ENCODE assay signal across 18 cellular contexts in the genomic region with DNA sequence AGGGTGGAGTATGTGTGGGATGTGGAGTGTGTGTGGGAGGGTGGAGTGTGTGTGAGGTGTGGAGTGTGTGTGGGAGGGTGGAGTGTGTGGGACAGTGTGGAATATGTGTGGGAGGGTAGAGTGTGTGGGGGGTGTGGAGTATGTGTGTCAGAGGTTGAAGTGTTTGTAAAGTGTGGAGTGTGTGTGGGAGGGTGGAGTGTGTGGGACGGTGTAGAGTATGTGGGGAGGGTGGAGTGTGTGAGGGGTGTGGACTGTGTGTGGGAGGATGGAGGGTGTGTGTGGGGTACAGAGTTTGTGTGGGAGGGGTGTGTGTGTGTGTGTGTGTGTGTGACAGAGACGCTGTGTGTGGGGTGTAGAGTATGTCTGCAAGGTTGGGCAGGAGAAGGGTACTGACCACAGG.
A peak's percentile ranks its signal among the peaks of the same experiment; 100 is the strongest.
DNase-seq lines count a peak whose midpoint lies in the region; ATAC-seq and TF ChIP-seq lines count a peak whose summit lies in the region.
"Had no signal": no experiment of that assay in that cellular context is flagged by ENCODE, and none has a peak within 500 bp of the region (broad histone marks: within the 10 kb centered on the region; RNA-seq: fewer than 3 reads in every experiment).

No MANE protein-coding gene starts in this region.

- peaks cover 0 to 8% of the 10 kb centered on the region in 2 donors for H3K4me1 Mint-ChIP-seq in effector memory CD8-positive, alpha-beta T cell (ENCODE audit: low read depth in 2 of 2)
- peaks cover 17% of the 10 kb centered on the region for H3K4me1 Mint-ChIP-seq in stimulated activated effector memory CD8-positive, alpha-beta T cell treated with anti-CD3 and anti-CD28 coated beads, Interleukin-12 subunit alpha, Interleukin-12 subunit beta, amount 100 ng/mL, for 72 hours

- no peak overlapping the region for H3K9ac ChIP-seq in IMR-90 (ENCODE audit: low read depth, low read length)
- H3K9ac ChIP-seq: GM23248 had no signal

- peaks cover 4 to 11% of the 10 kb centered on the region in 2 donors for H3K9me3 Mint-ChIP-seq in effector memory CD8-positive, alpha-beta T cell
- peaks cover 16% of the 10 kb centered on the region for H3K9me3 Mint-ChIP-seq in stimulated activated effector memory CD8-positive, alpha-beta T cell treated with anti-CD3 and anti-CD28 coated beads, Interleukin-12 subunit alpha, Interleukin-12 subunit beta, amount 100 ng/mL, for 72 hours
- H3K9me3 Mint-ChIP-seq: CD4-positive, alpha-beta memory T cell had no signal

- H2BK15ac ChIP-seq in IMR-90 (ENCODE audit: low read depth, low read length) = no peak overlapping the region

- intact Hi-C loops in IMR-90 (cut with micrococcal nuclease) = no loop called here
- intact Hi-C loops in lower lobe of right lung (cut with DNase I) = no loop called here

- ATAC-seq in IMR-90 (ENCODE audit: low read depth) = no peak
- peak; percentile 17 for ATAC-seq in effector memory CD8-positive, alpha-beta T cell (replicated peaks)
- ATAC-seq in lower lobe of right lung = peak; percentile 28 to 52
- ATAC-seq in stimulated activated effector memory CD8-positive, alpha-beta T cell treated with anti-CD3 and anti-CD28 coated beads, Interleukin-12 subunit alpha, Interleukin-12 subunit beta, amount 100 ng/mL, for 72 hours = peak; percentile 17
- ATAC-seq: HepG2 had no signal

- no peak for TF ChIP-seq POLR2A in IMR-90 (IDR thresholded peaks at IDR 0.05; ENCODE audit: low read depth, low read length)

- no peak overlapping the region for H4K91ac ChIP-seq in IMR-90 (ENCODE audit: insufficient read depth, low read depth, low read length)

- H3K27me3 ChIP-seq in IMR-90 (ENCODE audit: control insufficient read depth, insufficient read depth, low read length) = peaks cover 7% of the 10 kb centered on the region; the same call in 1 of the 2 replicates
- peaks cover 7% of the 10 kb centered on the region for H3K27me3 ChIP-seq in lower lobe of right lung (ENCODE audit: low read depth)
- H3K27me3 ChIP-seq in right atrium auricular region = no peaks in the 10 kb centered on the region
- H3K27me3 ChIP-seq: BE2C had no signal

- H2BK120ac ChIP-seq in IMR-90 (ENCODE audit: low read depth, low read length) = no peak overlapping the region

- no peak for TF ChIP-seq CTCF in IMR-90 (conservative IDR thresholded peaks at IDR 0.05; ENCODE audit: low read depth, low read length)
- no peak for TF ChIP-seq CTCF in lower lobe of right lung (IDR thresholded peaks at IDR 0.05)
- TF ChIP-seq CTCF in right atrium auricular region (IDR thresholded peaks at IDR 0.05) = no peak

- no peaks in the 10 kb centered on the region for H4K20me1 ChIP-seq in IMR-90 (ENCODE audit: insufficient read depth, low read length)

- no peaks in the 10 kb centered on the region for H3K36me3 ChIP-seq in IMR-90 (ENCODE audit: control insufficient read depth, insufficient read depth, low read length)
- H3K36me3 ChIP-seq in lower lobe of right lung = no peaks in the 10 kb centered on the region
- H3K36me3 ChIP-seq in right atrium auricular region = no peaks in the 10 kb centered on the region
- H3K36me3 ChIP-seq: BE2C had no signal

- no peak overlapping the region for H2AFZ ChIP-seq in IMR-90 (replicated peaks; ENCODE audit: low read length, poor library complexity)
- H2AFZ ChIP-seq: GM23248 had no signal

- no peak overlapping the region for H4K8ac ChIP-seq in IMR-90 (ENCODE audit: low read depth in 2 of 2, low read length in 2 of 2)

- no peak for TF ChIP-seq RAD21 in IMR-90 (IDR thresholded peaks at IDR 0.05; ENCODE audit: low read length)

- DNase-seq in IMR-90 = no peak
- DNase-seq in effector memory CD8-positive, alpha-beta T cell = no peak
- no peak for DNase-seq in lower lobe of right lung
- no peak for DNase-seq in stimulated activated effector memory CD8-positive, alpha-beta T cell treated with anti-CD3 and anti-CD28 coated beads, Interleukin-12 subunit alpha, Interleukin-12 subunit beta, amount 100 ng/mL, for 72 hours (ENCODE audit: low spot score in 2 of 2)
- no peak for DNase-seq in germinal center (ENCODE audit: low spot score)
- no peak for DNase-seq in COLO668 (lab: John Stamatoyannopoulos, UW; ENCODE audit: unreplicated experiment)
- no peak for DNase-seq in right atrium auricular region (ENCODE audit: low spot score)
- no peak for DNase-seq in activated CD4-positive, CD25-positive, alpha-beta regulatory T cell treated with anti-CD3 and anti-CD28 coated beads, Interleukin-2, amount 50 U/mL, for 72 hours
- DNase-seq: BE2C; CD4-positive, alpha-beta memory T cell; COR-L47; DND-41; GDM1; GM23248; H7 had no signal

- no peak overlapping the region for H3K4me3 Mint-ChIP-seq in effector memory CD8-positive, alpha-beta T cell
- no peak overlapping the region for H3K4me3 Mint-ChIP-seq in stimulated activated effector memory CD8-positive, alpha-beta T cell treated with anti-CD3 and anti-CD28 coated beads, Interleukin-12 subunit alpha, Interleukin-12 subunit beta, amount 100 ng/mL, for 72 hours
- H3K4me3 Mint-ChIP-seq: CD4-positive, alpha-beta memory T cell had no signal

- H3K4me3 ChIP-seq in IMR-90 (ENCODE audit: insufficient read depth, low read depth, low read length) = no peak overlapping the region
- no peak overlapping the region for H3K4me3 ChIP-seq in lower lobe of right lung
- H3K4me3 ChIP-seq in right atrium auricular region = no peak overlapping the region
- H3K4me3 ChIP-seq: A549, GM23248 had no signal

- H3K27ac Mint-ChIP-seq in effector memory CD8-positive, alpha-beta T cell = peak overlapping the region; percentile 9 to 89
- peak overlapping the region; percentile 54 for H3K27ac Mint-ChIP-seq in stimulated activated effector memory CD8-positive, alpha-beta T cell treated with anti-CD3 and anti-CD28 coated beads, Interleukin-12 subunit alpha, Interleukin-12 subunit beta, amount 100 ng/mL, for 72 hours
- H3K27ac Mint-ChIP-seq: CD4-positive, alpha-beta memory T cell had no signal

- no TSS peak for BruUV-seq in IMR-90 (replicated peaks; lab: Mats Ljungman, UMichigan)

- H3K9me3 ChIP-seq in IMR-90 (ENCODE audit: control insufficient read depth, insufficient read depth, low read length) (no peaks in the 10 kb centered on the region), lower lobe of right lung (no peaks in the 10 kb centered on the region), right atrium auricular region (no peaks in the 10 kb centered on the region)
- H3K9me3 ChIP-seq: A549, BE2C had no signal

- H2AK5ac ChIP-seq in IMR-90 (ENCODE audit: low read depth, low read length) = no peak overlapping the region

- no peak overlapping the region for H3K56ac ChIP-seq in IMR-90 (ENCODE audit: extremely low read depth, insufficient read depth, low read length)

- H3K27ac ChIP-seq in IMR-90 (ENCODE audit: insufficient read depth, low read length) = no peak overlapping the region
- no peak overlapping the region for H3K27ac ChIP-seq in lower lobe of right lung
- H3K27ac ChIP-seq in right atrium auricular region = no peak overlapping the region
- H3K27ac ChIP-seq: A549, C4-2B, GM23248 had no signal

- no peaks in the 10 kb centered on the region for H3K9me1 ChIP-seq in IMR-90 (ENCODE audit: insufficient read depth, low read length)

- dilution Hi-C loops in IMR-90 (cut with HindIII; ENCODE audit: low sequenced_read_pairs, unreplicated experiment) = no loop called here

- POLR2A ChIA-PET in IMR-90 (lab: Charles Lee; ENCODE audit: unreplicated experiment) = no interaction called here

- no peak overlapping the region for H3K18ac ChIP-seq in IMR-90 (ENCODE audit: low read depth, low read length)

- 100% methylated on average over 1 of the region's 2 CpGs; no CpG with 5 or more reads in 1 of the 2 experiments for WGBS in IMR-90 (ENCODE audit: extremely low coverage in 2 of 2, insufficient read length in 1 of 2), 2 experiments

- in situ Hi-C loops in IMR-90 (cut with MboI; ENCODE audit: low sequenced_read_pairs) = no loop called here

- peak overlapping the region; percentile 56 for H2BK5ac ChIP-seq in IMR-90 (ENCODE audit: low read depth, low read length, poor library complexity, severe bottlenecking)

- no peak overlapping the region for H4K5ac ChIP-seq in IMR-90 (ENCODE audit: low read depth, low read length)

- H2BK20ac ChIP-seq in IMR-90 (ENCODE audit: low read depth, low read length) = no peak overlapping the region

- H3K36me3 Mint-ChIP-seq in effector memory CD8-positive, alpha-beta T cell (ENCODE audit: insufficient read depth) = no peaks in the 10 kb centered on the region
- H3K36me3 Mint-ChIP-seq in stimulated activated effector memory CD8-positive, alpha-beta T cell treated with anti-CD3 and anti-CD28 coated beads, Interleukin-12 subunit alpha, Interleukin-12 subunit beta, amount 100 ng/mL, for 72 hours = no peaks in the 10 kb centered on the region
- H3K36me3 Mint-ChIP-seq: CD4-positive, alpha-beta memory T cell had no signal

- peaks cover 0 to 19% of the 10 kb centered on the region in 2 donors for H3K27me3 Mint-ChIP-seq in effector memory CD8-positive, alpha-beta T cell

- H3K4me1 ChIP-seq in IMR-90 (ENCODE audit: control insufficient read depth, insufficient read depth, low read length) (no peaks in the 10 kb centered on the region), lower lobe of right lung (no peaks in the 10 kb centered on the region), right atrium auricular region (no peaks in the 10 kb centered on the region)

- H3K14ac ChIP-seq in IMR-90 (replicated peaks; ENCODE audit: low read depth, low read length) = no peak overlapping the region

- no peak overlapping the region for H3K4me2 ChIP-seq in IMR-90 (ENCODE audit: low read depth, low read length)
- H3K4me2 ChIP-seq: A549 had no signal

- no peaks in the 10 kb centered on the region for H3K79me1 ChIP-seq in IMR-90 (ENCODE audit: low read depth in 1 of 2, low read length in 2 of 2)

- no peak overlapping the region for H2AK9ac ChIP-seq in IMR-90 (replicated peaks; ENCODE audit: low read depth, low read length, poor library complexity)

- H3K23ac ChIP-seq in IMR-90 (ENCODE audit: low read depth, low read length) = no peak overlapping the region

- CTCF ChIA-PET in IMR-90 (lab: Yijun Ruan, JAX) = no interaction called here

- no peak overlapping the region for H3K4ac ChIP-seq in IMR-90 (ENCODE audit: low read depth, low read length)

TF ChIP-seq in IMR-90, 13 proteins besides CTCF, POLR2A, EP300 and RAD21:
- no peak for TF ChIP-seq NFE2L2 (IDR thresholded peaks at IDR 0.05; ENCODE audit: low read depth, low read length)
- no peak for TF ChIP-seq RCOR1 (IDR thresholded peaks at IDR 0.05; ENCODE audit: insufficient replicate concordance, low read length)
- no peak for TF ChIP-seq FOS (IDR thresholded peaks at IDR 0.05; ENCODE audit: low read depth, low read length)
- TF ChIP-seq, protein P1, sequence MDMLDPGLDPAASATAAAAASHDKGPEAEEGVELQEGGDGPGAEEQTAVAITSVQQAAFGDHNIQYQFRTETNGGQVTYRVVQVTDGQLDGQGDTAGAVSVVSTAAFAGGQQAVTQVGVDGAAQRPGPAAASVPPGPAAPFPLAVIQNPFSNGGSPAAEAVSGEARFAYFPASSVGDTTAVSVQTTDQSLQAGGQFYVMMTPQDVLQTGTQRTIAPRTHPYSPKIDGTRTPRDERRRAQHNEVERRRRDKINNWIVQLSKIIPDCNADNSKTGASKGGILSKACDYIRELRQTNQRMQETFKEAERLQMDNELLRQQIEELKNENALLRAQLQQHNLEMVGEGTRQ (IDR thresholded peaks at IDR 0.05; ENCODE audit: low read depth, low read length) = no peak
